Comparison of ENCODE assay signal across 8 cellular contexts in genomic region chr17:67441052-67441738, GRCh38.
A peak's percentile ranks its signal among the peaks of the same experiment; 100 is the strongest.
DNase-seq lines count a peak whose midpoint lies in the region; ATAC-seq and TF ChIP-seq lines count a peak whose summit lies in the region.

No MANE protein-coding gene starts in this region.

- peaks cover 4% of the 10 kb centered on the region for H3F3A ChIP-seq in smooth muscle cell (ENCODE audit: low read depth)

- H3K27ac ChIP-seq in heart left ventricle: peak overlapping the region in 11 of 12 donors; percentile 21 to 85 (median 63)
- H3K27ac ChIP-seq in smooth muscle cell (ENCODE audit: low read depth): peak overlapping the region; percentile 93

- peaks cover 88% of the 10 kb centered on the region for H3K4me1 Mint-ChIP-seq in activated T-cell treated with anti-CD3 and anti-CD28 coated beads, Interleukin-2, amount 50 U/mL, for 24 hours (ENCODE audit: low read depth)

- no peak for TF ChIP-seq CTCF in heart left ventricle (IDR thresholded peaks at IDR 0.05)
- TF ChIP-seq CTCF in smooth muscle cell (IDR thresholded peaks at IDR 0.05; ENCODE audit: borderline replicate concordance, insufficient read depth, poor library complexity, severe bottlenecking): no peak

- intact Hi-C loops in heart left ventricle (cut with DNase I): no loop called here

- DNase-seq in EH (ENCODE audit: low read depth): peak; percentile 74
- DNase-seq in NOMO-1 treated with dmso at 0.1 percent for 144 hours (lab: John Stamatoyannopoulos, UW; ENCODE audit: unreplicated experiment): peak; percentile 32
- DNase-seq in activated T-cell treated with anti-CD3 and anti-CD28 coated beads, Interleukin-2, amount 50 U/mL, for 24 hours: peak; percentile 71
- DNase-seq in heart left ventricle: no peak
- peak; percentile 17 for DNase-seq in smooth muscle cell (lab: John Stamatoyannopoulos, UW; ENCODE audit: unreplicated experiment)
- DNase-seq in inferior parietal cortex (ENCODE audit: extremely low spot score): no peak
- no peak for DNase-seq in NCI-H2081 treated with DMSO at 0.1 percent for 48 hours (lab: John Stamatoyannopoulos, UW)
- no peak for DNase-seq in NCI-H1105 treated with DMSO at 0.1 percent for 48 hours (lab: John Stamatoyannopoulos, UW)

- peak overlapping the region; percentile 73 for H3K4me2 ChIP-seq in smooth muscle cell

- H3K36me3 Mint-ChIP-seq in activated T-cell treated with anti-CD3 and anti-CD28 coated beads, Interleukin-2, amount 50 U/mL, for 24 hours (ENCODE audit: low read depth): peaks cover 1% of the 10 kb centered on the region

- H3K27me3 ChIP-seq in heart left ventricle (no peaks in the 10 kb centered on the region), smooth muscle cell (ENCODE audit: low read depth) (no peaks in the 10 kb centered on the region)

- ATAC-seq in heart left ventricle: peak in 3 of 4 donors; percentile 55 to 64 (median 63)

- peak overlapping the region; percentile 80 for H2AFZ ChIP-seq in smooth muscle cell (ENCODE audit: low read depth)

- H3K4me3 ChIP-seq in heart left ventricle (peak overlapping the region in 4 of 12 donors; percentile 3 to 37 (median 18)), smooth muscle cell (peak overlapping the region; percentile 33)

- WGBS in heart left ventricle, 4 donors: 43 to 54% (median 43%) methylated on average over 15 of the region's 15 CpGs
- WGBS in smooth muscle cell (ENCODE audit: low lambda C conversion rate): 9% methylated on average over 15 of the region's 15 CpGs

- no peaks in the 10 kb centered on the region for H3K27me3 Mint-ChIP-seq in activated T-cell treated with anti-CD3 and anti-CD28 coated beads, Interleukin-2, amount 50 U/mL, for 24 hours

- no peaks in the 10 kb centered on the region for H3K9me3 Mint-ChIP-seq in activated T-cell treated with anti-CD3 and anti-CD28 coated beads, Interleukin-2, amount 50 U/mL, for 24 hours

- H3K9me3 ChIP-seq in heart left ventricle (no peaks in the 10 kb centered on the region), smooth muscle cell (replicated peaks; ENCODE audit: low read depth) (no peaks in the 10 kb centered on the region)

- H3K4me1 ChIP-seq in heart left ventricle: peaks cover 0 to 86% (median 32%) of the 10 kb centered on the region in 12 donors
- peaks cover 51% of the 10 kb centered on the region for H3K4me1 ChIP-seq in smooth muscle cell (ENCODE audit: low read depth)

- H3K36me3 ChIP-seq in heart left ventricle: no peaks in the 10 kb centered on the region
- H3K36me3 ChIP-seq in smooth muscle cell (ENCODE audit: low read depth): no peaks in the 10 kb centered on the region

- TF ChIP-seq POLR2A in heart left ventricle (IDR thresholded peaks at IDR 0.05): no peak

- no peaks in the 10 kb centered on the region for H4K20me1 ChIP-seq in smooth muscle cell (ENCODE audit: low read depth)

- peaks cover 26% of the 10 kb centered on the region for H3K79me2 ChIP-seq in smooth muscle cell (ENCODE audit: low read depth)

- peak overlapping the region; percentile 78 for H3K4me3 Mint-ChIP-seq in activated T-cell treated with anti-CD3 and anti-CD28 coated beads, Interleukin-2, amount 50 U/mL, for 24 hours

- peak overlapping the region; percentile 94 for H3K27ac Mint-ChIP-seq in activated T-cell treated with anti-CD3 and anti-CD28 coated beads, Interleukin-2, amount 50 U/mL, for 24 hours

- H3K9ac ChIP-seq in smooth muscle cell (ENCODE audit: low read depth): peak overlapping the region; percentile 79

Comparison
In these comparisons a context has a peak if more than half of its experiments do, and no peak if none do; other contexts are left out.
1. DNase-seq: peak in EH (single experiment), NOMO-1 treated with dmso at 0.1 percent for 144 hours (single experiment), activated T-cell treated with anti-CD3 and anti-CD28 coated beads, Interleukin-2, amount 50 U/mL, for 24 hours (single experiment) and smooth muscle cell (single experiment); none in heart left ventricle (0 of 5), inferior parietal cortex (single experiment), NCI-H2081 treated with DMSO at 0.1 percent for 48 hours (single experiment) and NCI-H1105 treated with DMSO at 0.1 percent for 48 hours (single experiment).